In genomic region chr16:10554569-10554968, GRCh38 we compare ENCODE assay signal across 29 cellular contexts. TPM values are rescaled to one million over a fixed set of nuclear protein-coding genes. Genes with fewer than 3 reads are reported as not detected.
"Had no signal": no experiment of that assay in that cellular context is flagged by ENCODE, and none has a peak within 500 bp of the region (broad histone marks: within the 10 kb centered on the region; RNA-seq: fewer than 3 reads in every experiment).

No MANE protein-coding gene starts in this region.

- H3K27me3 ChIP-seq: breast epithelium, hepatocyte, left lung had no signal

- H3K4me3 Mint-ChIP-seq: activated CD8-positive, alpha-beta T cell treated with anti-CD3 and anti-CD28 coated beads, Interleukin-2, amount 10 ng/mL, durations not matched to agents 7 days and 5 days; activated naive CD8-positive, alpha-beta T cell treated with anti-CD3 and anti-CD28 coated beads for 36 hours; activated T-cell treated with anti-CD3 and anti-CD28 coated beads, Interleukin-2, amount 50 U/mL, for 24 hours; activated T-helper 17 cell treated with anti-CD3 and anti-CD28 coated beads, Interleukin-2, amount 50 U/mL, for 72 hours; effector memory CD8-positive, alpha-beta T cell; immature natural killer cell; nephron progenitor cell; T-helper 2 cell treated with Interferon-gamma antibody and Interleukin-4, amounts not matched to agents 5 μg/mL and 100 μg/mL, for 36 hours; type B pancreatic cell had no signal

- ATAC-seq: activated CD8-positive, alpha-beta T cell treated with anti-CD3 and anti-CD28 coated beads, Interleukin-2, amount 10 ng/mL, durations not matched to agents 7 days and 5 days; activated T-helper 17 cell treated with anti-CD3 and anti-CD28 coated beads, Interleukin-2, amount 50 U/mL, for 72 hours; effector memory CD8-positive, alpha-beta T cell; esophagus mucosa; left lung; sciatic nerve; T-cell had no signal

- H3K27ac ChIP-seq: breast epithelium, dorsolateral prefrontal cortex, hepatocyte, left lung, thoracic aorta, VCaP had no signal

- DNase-seq: activated CD4-positive, alpha-beta T cell treated with anti-CD3 and anti-CD28 coated beads for 1 hour; activated CD4-positive, alpha-beta T cell treated with anti-CD3 and anti-CD28 coated beads, Interleukin-2, amount 50 U/mL, for 1 hour; activated CD8-positive, alpha-beta T cell treated with anti-CD3 and anti-CD28 coated beads, Interleukin-2, amount 10 ng/mL, durations not matched to agents 7 days and 5 days; activated naive CD4-positive, alpha-beta T cell; activated naive CD8-positive, alpha-beta T cell treated with anti-CD3 and anti-CD28 coated beads for 36 hours; activated T-cell treated with anti-CD3 and anti-CD28 coated beads, Interleukin-2, amount 50 U/mL, for 24 hours; dorsolateral prefrontal cortex; effector memory CD8-positive, alpha-beta T cell; foreskin melanocyte; glutamatergic neuron; immature natural killer cell; kidney glomerular epithelial cell; left lung; nephron progenitor cell; occipital lobe; small intestine; stimulated activated CD4-positive, alpha-beta T cell treated with anti-CD3 and anti-CD28 coated beads, Interleukin-2, amount 100 ng/mL, for 24 hours; stimulated activated naive CD4-positive, alpha-beta T cell treated with Interleukin-2 at 50 U/mL for 16 hours; T-cell had no signal

- H3K9me3 ChIP-seq: breast epithelium, left lung, thoracic aorta had no signal

- H3K4me3 ChIP-seq: breast epithelium, dorsolateral prefrontal cortex, hepatocyte, left lung, thoracic aorta had no signal

- H3K36me3 Mint-ChIP-seq: immature natural killer cell, T-cell had no signal

- H3K27ac Mint-ChIP-seq: activated CD8-positive, alpha-beta T cell treated with anti-CD3 and anti-CD28 coated beads, Interleukin-2, amount 10 ng/mL, durations not matched to agents 7 days and 5 days; activated naive CD8-positive, alpha-beta T cell treated with anti-CD3 and anti-CD28 coated beads for 36 hours; activated T-cell treated with anti-CD3 and anti-CD28 coated beads, Interleukin-2, amount 50 U/mL, for 24 hours; activated T-helper 17 cell treated with anti-CD3 and anti-CD28 coated beads, Interleukin-2, amount 50 U/mL, for 72 hours; effector memory CD8-positive, alpha-beta T cell; immature natural killer cell; nephron progenitor cell; T-cell; T-helper 2 cell treated with Interferon-gamma antibody and Interleukin-4, amounts not matched to agents 5 μg/mL and 100 μg/mL, for 36 hours; type B pancreatic cell had no signal

- H3K9me3 Mint-ChIP-seq: activated T-cell treated with anti-CD3 and anti-CD28 coated beads, Interleukin-2, amount 50 U/mL, for 24 hours; activated T-helper 17 cell treated with anti-CD3 and anti-CD28 coated beads, Interleukin-2, amount 50 U/mL, for 72 hours; central memory CD8-positive, alpha-beta T cell; effector memory CD8-positive, alpha-beta T cell; immature natural killer cell; T-helper 2 cell treated with Interferon-gamma antibody and Interleukin-4, amounts not matched to agents 5 μg/mL and 100 μg/mL, for 36 hours had no signal

- H3K27me3 Mint-ChIP-seq: type B pancreatic cell had no signal

- H3K36me3 ChIP-seq: breast epithelium, left lung had no signal

RNA-seq across cellular contexts. Expression of gene EMP2, which starts 25.8 kb away (rescaled TPM):
- total RNA-seq: activated CD8-positive, alpha-beta T cell treated with anti-CD3 and anti-CD28 coated beads, Interleukin-2, amount 10 ng/mL, durations not matched to agents 7 days and 5 days; activated naive CD8-positive, alpha-beta T cell treated with anti-CD3 and anti-CD28 coated beads for 36 hours had no signal
- polyA plus RNA-seq: immature natural killer cell had no signal
